In genomic region chr10:71539564-71540118, GRCh38 we compare ENCODE assay signal across 1 cellular context.
TF ChIP-seq lines count a peak whose summit lies in the region.

No MANE protein-coding gene starts in this region.

TF ChIP-seq in WTC11, 78 proteins besides CTCF, POLR2A, EP300 and RAD21 (continued from another document):
- TF ChIP-seq ZNF425 (CRISPR knock-in tag; conservative IDR thresholded peaks at IDR 0.05) (no peak), SP1 (CRISPR knock-in tag; conservative IDR thresholded peaks at IDR 0.05) (no peak), ETV6 (CRISPR knock-in tag; IDR thresholded peaks at IDR 0.05) (no peak), RORB (CRISPR knock-in tag; IDR thresholded peaks at IDR 0.05) (no peak), ZNF317 (CRISPR knock-in tag; IDR thresholded peaks at IDR 0.05; ENCODE audit: borderline replicate concordance, low read depth) (no peak), CREB1 (CRISPR knock-in tag; IDR thresholded peaks at IDR 0.05) (no peak), TCF7 (CRISPR knock-in tag; IDR thresholded peaks at IDR 0.05; ENCODE audit: low read depth) (no peak), ATF1 (CRISPR knock-in tag; IDR thresholded peaks at IDR 0.05) (no peak)
- TF ChIP-seq, protein P1, sequence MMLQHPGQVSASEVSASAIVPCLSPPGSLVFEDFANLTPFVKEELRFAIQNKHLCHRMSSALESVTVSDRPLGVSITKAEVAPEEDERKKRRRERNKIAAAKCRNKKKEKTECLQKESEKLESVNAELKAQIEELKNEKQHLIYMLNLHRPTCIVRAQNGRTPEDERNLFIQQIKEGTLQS (CRISPR knock-in tag; conservative IDR thresholded peaks at IDR 0.05) = no peak
- TF ChIP-seq, protein P2, sequence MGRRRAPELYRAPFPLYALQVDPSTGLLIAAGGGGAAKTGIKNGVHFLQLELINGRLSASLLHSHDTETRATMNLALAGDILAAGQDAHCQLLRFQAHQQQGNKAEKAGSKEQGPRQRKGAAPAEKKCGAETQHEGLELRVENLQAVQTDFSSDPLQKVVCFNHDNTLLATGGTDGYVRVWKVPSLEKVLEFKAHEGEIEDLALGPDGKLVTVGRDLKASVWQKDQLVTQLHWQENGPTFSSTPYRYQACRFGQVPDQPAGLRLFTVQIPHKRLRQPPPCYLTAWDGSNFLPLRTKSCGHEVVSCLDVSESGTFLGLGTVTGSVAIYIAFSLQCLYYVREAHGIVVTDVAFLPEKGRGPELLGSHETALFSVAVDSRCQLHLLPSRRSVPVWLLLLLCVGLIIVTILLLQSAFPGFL (CRISPR knock-in tag; IDR thresholded peaks at IDR 0.05; ENCODE audit: borderline replicate concordance) = no peak
